ENCODE assay signal across 30 cellular contexts in genomic region chr1:110450928-110451327, GRCh38. TPM values are rescaled to one million over a fixed set of nuclear protein-coding genes. Genes with fewer than 3 reads are reported as not detected.
DNase-seq lines count a peak whose midpoint lies in the region; ATAC-seq, FAIRE-seq and TF ChIP-seq lines count a peak whose summit lies in the region.
"Had no signal": no experiment of that assay in that cellular context is flagged by ENCODE, and none has a peak within 500 bp of the region (broad histone marks: within the 10 kb centered on the region; RNA-seq: fewer than 3 reads in every experiment).

A gene with protein sequence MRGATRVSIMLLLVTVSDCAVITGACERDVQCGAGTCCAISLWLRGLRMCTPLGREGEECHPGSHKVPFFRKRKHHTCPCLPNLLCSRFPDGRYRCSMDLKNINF (plus strand): TSS chr1:110451149. CDS start chr1:110451217, 68 bp downstream.

- H3K27ac ChIP-seq in liver (ENCODE audit: low read depth in 1 of 2, low read length in 2 of 2) = peak within 1 kb of the TSS; percentile 69 to 86
- H3K27ac ChIP-seq in HepG2 (ENCODE audit: extremely low read length, insufficient read depth, low read length) = no peak within 1 kb of the TSS
- H3K27ac ChIP-seq in mesenchymal stem cell (ENCODE audit: low read length, poor library complexity, severe bottlenecking) = no peak within 1 kb of the TSS
- no peak within 1 kb of the TSS for H3K27ac ChIP-seq in prostate gland
- H3K27ac ChIP-seq: KMS-11, SJSA1 had no signal

- H4K20me1 ChIP-seq in HepG2 (ENCODE audit: insufficient read depth, low read length) = no peaks in the 10 kb centered on the region

- TF ChIP-seq POLR2A in HepG2 (IDR thresholded peaks at IDR 0.05; ENCODE audit: insufficient read depth in 1 of 2, low read depth in 2 of 2, low read length in 2 of 2) (no peak), prostate gland (IDR thresholded peaks at IDR 0.05) (no peak)

- H2AFZ ChIP-seq in HepG2 (ENCODE audit: low read length) = no peak within 1 kb of the TSS
- H2AFZ ChIP-seq in mesenchymal stem cell (ENCODE audit: low read depth, low read length) = no peak within 1 kb of the TSS

- no peaks in the 10 kb centered on the region for H3K4me1 Mint-ChIP-seq in activated CD8-positive, alpha-beta T cell treated with anti-CD3 and anti-CD28 coated beads for 36 hours (ENCODE audit: low read depth)
- H3K4me1 Mint-ChIP-seq: CD8-positive, alpha-beta memory T cell had no signal

- no peak within 1 kb of the TSS for H3K4me3 ChIP-seq in liver (ENCODE audit: low read depth in 1 of 3, low read length in 3 of 3)
- no peak within 1 kb of the TSS for H3K4me3 ChIP-seq in HepG2 (replicated peaks in 1 of 3; ENCODE audit: insufficient read depth in 1 of 3, low read depth in 2 of 3, low read length in 3 of 3)
- no peak within 1 kb of the TSS for H3K4me3 ChIP-seq in mesenchymal stem cell (ENCODE audit: insufficient read depth in 1 of 2, low read depth in 1 of 2, low read length in 2 of 2)
- no peak within 1 kb of the TSS for H3K4me3 ChIP-seq in prostate gland
- H3K4me3 ChIP-seq: SJSA1 had no signal

- H3K9ac ChIP-seq in liver (ENCODE audit: low read depth in 1 of 2, low read length in 2 of 2) = no peak within 1 kb of the TSS
- no peak within 1 kb of the TSS for H3K9ac ChIP-seq in HepG2 (ENCODE audit: insufficient read depth, low read depth, low read length)
- no peak within 1 kb of the TSS for H3K9ac ChIP-seq in mesenchymal stem cell (ENCODE audit: low read length)
- H3K9ac ChIP-seq: KMS-11 had no signal

- H3K9me3 ChIP-seq in liver (ENCODE audit: control insufficient read depth in 4 of 4, low read length in 3 of 4) (no peaks in the 10 kb centered on the region), HepG2 (ENCODE audit: low read length) (no peaks in the 10 kb centered on the region), mesenchymal stem cell (ENCODE audit: control insufficient read depth, low read length) (no peaks in the 10 kb centered on the region), prostate gland (no peaks in the 10 kb centered on the region)
- H3K9me3 ChIP-seq: SJSA1 had no signal

- H3K18ac ChIP-seq in mesenchymal stem cell (ENCODE audit: low read depth in 1 of 2, low read length in 2 of 2) = no peak within 1 kb of the TSS

- no peak within 1 kb of the TSS for H2BK120ac ChIP-seq in mesenchymal stem cell (ENCODE audit: low read depth, low read length)

- in situ Hi-C loops in HepG2 (cut with HindIII; ENCODE audit: extremely low pct_ligation_motif_present, low pct_unique_long_range_greater_than_20kb) = loop anchor here (10.0 kb wide), 1 partner anchor 136 kb away; no protein-coding TSS in a partner anchor

- H2AK5ac ChIP-seq in mesenchymal stem cell (ENCODE audit: low read length, severe bottlenecking) = no peak within 1 kb of the TSS

- H4K91ac ChIP-seq in mesenchymal stem cell (ENCODE audit: low read length) = peak within 1 kb of the TSS; percentile 4

- POLR2A ChIA-PET in HepG2 (lab: Yijun Ruan, JAX) = no interaction called here
- POLR2A ChIA-PET in activated CD8-positive, alpha-beta T cell treated with anti-CD3 and anti-CD28 coated beads for 36 hours (lab: Charles Lee) = no interaction called here

- no peak within 1 kb of the TSS for H3K4me3 Mint-ChIP-seq in activated CD8-positive, alpha-beta T cell treated with anti-CD3 and anti-CD28 coated beads for 36 hours
- H3K4me3 Mint-ChIP-seq: CD8-positive, alpha-beta memory T cell had no signal

- no peak within 1 kb of the TSS for H2BK5ac ChIP-seq in mesenchymal stem cell (ENCODE audit: low read depth, low read length, poor library complexity, severe bottlenecking)

- DNase-seq in HepG2 (ENCODE audit: low spot score) (no peak), mesenchymal stem cell (no peak), prostate gland (ENCODE audit: low spot score) (no peak), HTR-8/SVneo (ENCODE audit: insufficient read length, low spot score) (no peak), A172 (ENCODE audit: low spot score) (no peak)
- no peak for DNase-seq in activated CD8-positive, alpha-beta T cell treated with anti-CD3 and anti-CD28 coated beads for 36 hours
- DNase-seq: 8988T; AML-193; C1 segment of cervical spinal cord; Calu3; CD8-positive, alpha-beta memory T cell; DMS153; NCI-H1092 treated with DMSO at 0.1 percent for 48 hours; NCI-H1436 treated with DMSO at 0.1 percent for 48 hours; NCI-H1930; NCI-H226; NCI-H510A treated with DMSO at 0.1 percent for 48 hours; NCI-H748 treated with DMSO at 0.1 percent for 48 hours had no signal

- TF ChIP-seq EP300 in HepG2 (IDR thresholded peaks at IDR 0.05; ENCODE audit: low read depth in 2 of 2, low read length in 2 of 2) = no peak
- no peak for TF ChIP-seq EP300 in HepG2 (CRISPR knock-in tag; IDR thresholded peaks at IDR 0.05; ENCODE audit: borderline replicate concordance)

- peaks cover 0 to 37% (median 31%) of the 10 kb centered on the region in 4 donors for H3K4me1 ChIP-seq in liver (ENCODE audit: control insufficient read depth in 4 of 4, insufficient read depth in 4 of 4, low read length in 3 of 4)
- no peaks in the 10 kb centered on the region for H3K4me1 ChIP-seq in HepG2 (ENCODE audit: insufficient read depth, low read length)
- H3K4me1 ChIP-seq in mesenchymal stem cell (ENCODE audit: control insufficient read depth, insufficient read depth, low read depth, low read length) = no peaks in the 10 kb centered on the region
- H3K4me1 ChIP-seq in prostate gland (replicated peaks) = no peaks in the 10 kb centered on the region
- H3K4me1 ChIP-seq: SJSA1 had no signal

- CTCF ChIA-PET in HepG2 (lab: Yijun Ruan, JAX; ENCODE audit: low intra/inter-chr PET ratio, low total read pairs) = no interaction called here
- CTCF ChIA-PET in activated CD8-positive, alpha-beta T cell treated with anti-CD3 and anti-CD28 coated beads for 36 hours (lab: Charles Lee) = interaction anchor here (1.1 to 6.9 kb wide), 3 partner anchors 9 to 45 kb away, joined by 4 to 31 read pairs (median 7); no protein-coding TSS in a partner anchor

- H3K27me3 ChIP-seq in liver (ENCODE audit: control insufficient read depth in 4 of 4, insufficient read depth in 4 of 4, low read length in 3 of 4) (no peaks in the 10 kb centered on the region), HepG2 (ENCODE audit: control insufficient read depth in 1 of 2, insufficient read depth in 2 of 2, low read length in 2 of 2) (peaks cover 6 to 32% of the 10 kb centered on the region in 2 experiments; a peak in 3 of 5 replicates), mesenchymal stem cell (ENCODE audit: control insufficient read depth in 1 of 2, insufficient read depth in 1 of 2, low read length in 2 of 2) (peaks cover 79 to 83% of the 10 kb centered on the region in 2 experiments), prostate gland (replicated peaks; ENCODE audit: insufficient read depth) (no peaks in the 10 kb centered on the region)

- no peak within 1 kb of the TSS for H4K8ac ChIP-seq in mesenchymal stem cell (ENCODE audit: low read length)

- H3K4ac ChIP-seq in mesenchymal stem cell (ENCODE audit: low read depth in 1 of 2, low read length in 2 of 2) = no peak within 1 kb of the TSS

- 86% methylated on average over 8 of the region's 8 CpGs for WGBS in liver
- 13% methylated on average over 8 of the region's 8 CpGs for WGBS in HepG2 (ENCODE audit: low lambda C conversion rate)
- WGBS in mesenchymal stem cell = 86% methylated on average over 8 of the region's 8 CpGs
- 66% methylated on average over 8 of the region's 8 CpGs for WGBS in prostate gland

- H3K23ac ChIP-seq in mesenchymal stem cell (ENCODE audit: low read length in 2 of 2) = no peak within 1 kb of the TSS

- intact Hi-C loops in HepG2 (cut with micrococcal nuclease; ENCODE audit: unreplicated experiment) = no loop called here
- intact Hi-C loops in prostate gland (cut with DNase I) = no loop called here
- intact Hi-C loops in activated CD8-positive, alpha-beta T cell treated with anti-CD3 and anti-CD28 coated beads for 36 hours (cut with micrococcal nuclease) = no loop called here

- no peak within 1 kb of the TSS for H2BK15ac ChIP-seq in mesenchymal stem cell (ENCODE audit: low read depth, poor library complexity, severe bottlenecking)

- no peak for FAIRE-seq in HepG2 (lab: Jason Lieb, UNC)
- FAIRE-seq in HTR-8/SVneo (lab: Jason Lieb, UNC) = no peak
- FAIRE-seq: G401.6, GM12892, RCC 7860 had no signal

- peaks cover 4% of the 10 kb centered on the region for H3K27me3 Mint-ChIP-seq in activated CD8-positive, alpha-beta T cell treated with anti-CD3 and anti-CD28 coated beads for 36 hours

- no peaks in the 10 kb centered on the region for H3K36me3 Mint-ChIP-seq in activated CD8-positive, alpha-beta T cell treated with anti-CD3 and anti-CD28 coated beads for 36 hours (ENCODE audit: low read depth)
- H3K36me3 Mint-ChIP-seq: CD8-positive, alpha-beta memory T cell had no signal

- peak within 1 kb of the TSS in 1 of 2 experiments; percentile 12 for H2BK12ac ChIP-seq in mesenchymal stem cell (ENCODE audit: low read length in 2 of 2)

- no peaks in the 10 kb centered on the region for H3K79me2 ChIP-seq in HepG2 (ENCODE audit: insufficient read depth, low read length)

- no peak within 1 kb of the TSS for H3K4me2 ChIP-seq in HepG2 (ENCODE audit: low read depth, low read length)
- no peak within 1 kb of the TSS for H3K4me2 ChIP-seq in mesenchymal stem cell (ENCODE audit: low read length, poor library complexity, severe bottlenecking)
- H3K4me2 ChIP-seq: KMS-11 had no signal

- TF ChIP-seq CTCF in liver (IDR thresholded peaks at IDR 0.05; ENCODE audit: low read depth, low read length, missing input control) (no peak), HepG2 (CRISPR knock-in tag; IDR thresholded peaks at IDR 0.05) (no peak), prostate gland (IDR thresholded peaks at IDR 0.05) (no peak)
- TF ChIP-seq CTCF in activated CD8-positive, alpha-beta T cell treated with anti-CD3 and anti-CD28 coated beads for 36 hours (IDR thresholded peaks at IDR 0.05) = no peak

- no peaks in the 10 kb centered on the region for H3K9me3 Mint-ChIP-seq in activated CD8-positive, alpha-beta T cell treated with anti-CD3 and anti-CD28 coated beads for 36 hours
- H3K9me3 Mint-ChIP-seq: CD8-positive, alpha-beta memory T cell had no signal

- H3K36me3 ChIP-seq in liver (ENCODE audit: control insufficient read depth in 4 of 4, insufficient read depth in 3 of 4, low read depth in 1 of 4, low read length in 3 of 4) = no peaks in the 10 kb centered on the region
- no peaks in the 10 kb centered on the region for H3K36me3 ChIP-seq in HepG2 (replicated peaks in 1 of 2; ENCODE audit: control insufficient read depth in 1 of 2, insufficient read depth in 2 of 2, low read length in 2 of 2)
- no peaks in the 10 kb centered on the region for H3K36me3 ChIP-seq in mesenchymal stem cell (ENCODE audit: control insufficient read depth in 1 of 2, insufficient read depth in 2 of 2, low read depth in 1 of 2, low read length in 2 of 2)
- no peaks in the 10 kb centered on the region for H3K36me3 ChIP-seq in prostate gland
- H3K36me3 ChIP-seq: SJSA1 had no signal

- TF ChIP-seq RAD21 in liver (IDR thresholded peaks at IDR 0.05) = no peak
- no peak for TF ChIP-seq RAD21 in HepG2 (CRISPR knock-in tag; IDR thresholded peaks at IDR 0.05)

- no peaks in the 10 kb centered on the region for H3K79me1 ChIP-seq in mesenchymal stem cell (replicated peaks; ENCODE audit: low read length, poor library complexity, severe bottlenecking)

- peak within 1 kb of the TSS in 1 of 2 experiments; percentile 69 for H3K14ac ChIP-seq in mesenchymal stem cell (ENCODE audit: low read length in 2 of 2)

- no peak for ATAC-seq in HepG2
- ATAC-seq in HG02973 (IDR thresholded peaks at IDR 0.05; ENCODE audit: unreplicated experiment) = no peak
- ATAC-seq in activated CD8-positive, alpha-beta T cell treated with anti-CD3 and anti-CD28 coated beads for 36 hours = no peak
- ATAC-seq: Right ventricle myocardium inferior had no signal

- BruUV-seq in HepG2 (replicated peaks; lab: Mats Ljungman, UMichigan) = no TSS peak

- no peak within 1 kb of the TSS for H3K27ac Mint-ChIP-seq in activated CD8-positive, alpha-beta T cell treated with anti-CD3 and anti-CD28 coated beads for 36 hours
- H3K27ac Mint-ChIP-seq: CD8-positive, alpha-beta memory T cell had no signal

RNA-seq across cellular contexts. Expression of the gene that starts here (rescaled TPM):
- total RNA-seq in liver (not detected), HepG2 (2016; rRNA removed; fragmentation: Illumina TruSeq; extraction: Trizol) (not detected in 2 replicates), prostate gland (10 to 100 TPM; 10.7 to 75.3 TPM)
- polyA plus RNA-seq in liver (under 1 TPM in 1 of 2 donors, not detected in 1; 0.03 TPM), HepG2 (2011; rRNA removed) (0.07 TPM in 1 of 2 replicates, not detected in the other)
- not detected in 2 replicates for total RNA-seq in HepG2 (2016; cell fraction: cytosol; rRNA removed; fragmentation: Illumina TruSeq; extraction: Trizol; ENCODE audit: low read depth)
- total RNA-seq in HepG2 (2016; cell fraction: insoluble cytoplasmic fraction; rRNA removed; fragmentation: Illumina TruSeq; extraction: Trizol) = not detected in 2 replicates
- total RNA-seq in HepG2 (2016; cell fraction: membrane; rRNA removed; fragmentation: Illumina TruSeq; extraction: Trizol) = not detected in 2 replicates
- total RNA-seq in HepG2 (2016; cell fraction: nucleus; rRNA removed; fragmentation: Illumina TruSeq; extraction: Trizol) = not detected in 2 replicates
- polyA plus RNA-seq in HepG2 (2011; cell fraction: cytosol; rRNA removed) = not detected in 2 replicates
- not detected in 2 replicates for polyA plus RNA-seq in HepG2 (2011; cell fraction: nucleus; rRNA removed)
- not detected in 2 replicates for polyA plus RNA-seq in HepG2 (2012)
- polyA plus RNA-seq in HepG2 (2016; cell fraction: cytosol; fragmentation: Illumina TruSeq; extraction: Trizol; ENCODE audit: low read depth) = not detected in 2 replicates
- polyA plus RNA-seq in HepG2 (2016; cell fraction: insoluble cytoplasmic fraction; fragmentation: Illumina TruSeq; extraction: Trizol; ENCODE audit: low read depth) = not detected in 2 replicates
- polyA plus RNA-seq in HepG2 (2016; cell fraction: membrane; fragmentation: Illumina TruSeq; extraction: Trizol; ENCODE audit: low read depth) = not detected in 2 replicates
- polyA plus RNA-seq in HepG2 (2016; cell fraction: nucleus; fragmentation: Illumina TruSeq; extraction: Trizol; ENCODE audit: insufficient read depth, low read depth) = not detected in 2 replicates
- polyA minus RNA-seq in HepG2 (2011; rRNA and poly(A)+ RNA removed; ENCODE audit: low replicate concordance) = not detected in 2 replicates
- polyA minus RNA-seq in HepG2 (2011; cell fraction: cytosol; rRNA and poly(A)+ RNA removed) = not detected in 2 replicates
- polyA minus RNA-seq in HepG2 (2011; cell fraction: nucleus; rRNA and poly(A)+ RNA removed) = not detected in 2 replicates
- polyA plus RNA-seq in mesenchymal stem cell (2013, experiment 1 of 2) = 0.17 TPM
- 0.11 TPM for polyA plus RNA-seq in mesenchymal stem cell (2013, experiment 2 of 2)
- total RNA-seq in A172 (2014; rRNA removed; shearing (Covaris generic)) = not detected in 2 replicates
- not detected for total RNA-seq in activated CD8-positive, alpha-beta T cell treated with anti-CD3 and anti-CD28 coated beads for 36 hours
- total RNA-seq: Calu3; CD8-positive, alpha-beta memory T cell; Daoy; H4; OCI-LY7; Right ventricle myocardium inferior; SJSA1 had no signal
- polyA plus RNA-seq: AG04450; CD8-positive, alpha-beta memory T cell had no signal

Comparison
In these comparisons a context has a peak if more than half of its experiments do, and no peak if none do; other contexts are left out.
1. RNA of the gene that starts here (total RNA-seq): 10.7 to 75.3 TPM in prostate gland; not detected in activated CD8-positive, alpha-beta T cell treated with anti-CD3 and anti-CD28 coated beads for 36 hours, not detected in HepG2, not detected in liver and not detected in A172; every median in the first group is over 10 times any median in the second.
2. H3K27ac ChIP-seq: peak in liver (2 of 2); none in HepG2 (single experiment), mesenchymal stem cell (single experiment) and prostate gland (0 of 2).